ENCODE assay signal across 29 cellular contexts in genomic region chr7:96985992-96986391, GRCh38. TPM values are rescaled to one million over a fixed set of nuclear protein-coding genes. Genes with fewer than 3 reads are reported as not detected.
"Had no signal": no experiment of that assay in that cellular context is flagged by ENCODE, and none has a peak within 500 bp of the region (broad histone marks: within the 10 kb centered on the region; RNA-seq: fewer than 3 reads in every experiment).

No MANE protein-coding gene starts in this region.

- H3K9me3 ChIP-seq: stomach, suprapubic skin, testis, thoracic aorta, thyroid gland, tibial artery, tibial nerve, transverse colon, upper lobe of left lung, upper lobe of right lung, uterus, vagina had no signal

- H3K36me3 ChIP-seq: stomach, suprapubic skin, thoracic aorta, thyroid gland, tibial artery, tibial nerve, transverse colon, upper lobe of left lung, upper lobe of right lung, uterus, vagina had no signal

- ATAC-seq: stimulated activated effector memory CD8-positive, alpha-beta T cell treated with anti-CD3 and anti-CD28 coated beads, Interleukin-12 subunit alpha, Interleukin-12 subunit beta, amount 100 ng/mL, for 72 hours; stimulated activated memory B cell treated with anti-CD40 and anti-IgM and Interleukin-4, amounts not matched to agents 10 μg/mL and 1 μg/mL and 100 μg/mL, for 72 hours; stimulated activated naive B cell treated with anti-CD40 and anti-IgM and Interleukin-4, amounts not matched to agents 10 μg/mL and 1 μg/mL and 100 μg/mL, for 72 hours; stimulated activated naive CD8-positive, alpha-beta T cell treated with anti-CD3 and anti-CD28 coated beads, Interleukin-15, amount 100 ng/mL, for 72 hours; stimulated activated naive CD8-positive, alpha-beta T cell treated with anti-CD3 and anti-CD28 coated beads, Interleukin-15, Interleukin-2, amounts not matched to agents 100 U/mL and 50 U/mL, for 24 hours; upper lobe of right lung had no signal

- H3K27ac Mint-ChIP-seq: stimulated activated effector memory CD8-positive, alpha-beta T cell treated with anti-CD3 and anti-CD28 coated beads, Interleukin-12 subunit alpha, Interleukin-12 subunit beta, amount 100 ng/mL, for 72 hours; stimulated activated memory B cell treated with anti-CD40 and anti-IgM and Interleukin-4, amounts not matched to agents 10 μg/mL and 1 μg/mL and 100 μg/mL, for 72 hours; stimulated activated naive B cell treated with anti-CD40 and anti-IgM and Interleukin-4, amounts not matched to agents 10 μg/mL and 1 μg/mL and 100 μg/mL, for 72 hours; stimulated activated naive CD8-positive, alpha-beta T cell treated with anti-CD3 and anti-CD28 coated beads, Interleukin-15, amount 100 ng/mL, for 72 hours; stimulated activated naive CD8-positive, alpha-beta T cell treated with anti-CD3 and anti-CD28 coated beads, Interleukin-15, Interleukin-2, amounts not matched to agents 100 ng/mL and 50 ng/mL, for 24 hours; type B pancreatic cell had no signal

- H3K27me3 ChIP-seq: testis had no signal

- H3K4me1 Mint-ChIP-seq: stimulated activated effector memory CD8-positive, alpha-beta T cell treated with anti-CD3 and anti-CD28 coated beads, Interleukin-12 subunit alpha, Interleukin-12 subunit beta, amount 100 ng/mL, for 72 hours; stimulated activated memory B cell treated with anti-CD40 and anti-IgM and Interleukin-4, amounts not matched to agents 10 μg/mL and 1 μg/mL and 100 μg/mL, for 72 hours; stimulated activated naive B cell treated with anti-CD40 and anti-IgM and Interleukin-4, amounts not matched to agents 10 μg/mL and 1 μg/mL and 100 μg/mL, for 72 hours had no signal

- H3K4me1 ChIP-seq: testis, thyroid gland, tibial artery, transverse colon, upper lobe of right lung, uterus, vagina had no signal

- H3K4me3 Mint-ChIP-seq: stimulated activated effector memory CD8-positive, alpha-beta T cell treated with anti-CD3 and anti-CD28 coated beads, Interleukin-12 subunit alpha, Interleukin-12 subunit beta, amount 100 ng/mL, for 72 hours; stimulated activated memory B cell treated with anti-CD40 and anti-IgM and Interleukin-4, amounts not matched to agents 10 μg/mL and 1 μg/mL and 100 μg/mL, for 72 hours; stimulated activated naive B cell treated with anti-CD40 and anti-IgM and Interleukin-4, amounts not matched to agents 10 μg/mL and 1 μg/mL and 100 μg/mL, for 72 hours; stimulated activated naive CD8-positive, alpha-beta T cell treated with anti-CD3 and anti-CD28 coated beads, Interleukin-15, amount 100 ng/mL, for 72 hours; stimulated activated naive CD8-positive, alpha-beta T cell treated with anti-CD3 and anti-CD28 coated beads, Interleukin-15, Interleukin-2, amounts not matched to agents 100 ng/mL and 50 ng/mL, for 24 hours; type B pancreatic cell had no signal

- H3K36me3 Mint-ChIP-seq: stimulated activated effector memory CD8-positive, alpha-beta T cell treated with anti-CD3 and anti-CD28 coated beads, Interleukin-12 subunit alpha, Interleukin-12 subunit beta, amount 100 ng/mL, for 72 hours; stimulated activated memory B cell treated with anti-CD40 and anti-IgM and Interleukin-4, amounts not matched to agents 10 μg/mL and 1 μg/mL and 100 μg/mL, for 72 hours; stimulated activated naive B cell treated with anti-CD40 and anti-IgM and Interleukin-4, amounts not matched to agents 10 μg/mL and 1 μg/mL and 100 μg/mL, for 72 hours; type B pancreatic cell had no signal

- H3K27ac ChIP-seq: stomach, suprapubic skin, testis, thoracic aorta, thyroid gland, tibial artery, tibial nerve, transverse colon, upper lobe of left lung, upper lobe of right lung, uterus, vagina had no signal

- DNase-seq: stimulated activated CD4-positive, alpha-beta T cell treated with anti-CD3 and anti-CD28 coated beads, Interleukin-2, amount 100 ng/mL, for 48 hours; stimulated activated CD4-positive, alpha-beta T cell treated with anti-CD3 and anti-CD28 coated beads, Interleukin-4, amount 100 ng/mL, for 1 hour; stimulated activated CD4-positive, alpha-beta T cell treated with anti-CD3 and anti-CD28 coated beads, Interleukin-4, amount 100 ng/mL, for 24 hours; stimulated activated CD4-positive, alpha-beta T cell treated with anti-CD3 and anti-CD28 coated beads, Interleukin-4, amount 100 ng/mL, for 4 hours; stimulated activated CD8-positive, alpha-beta memory T cell treated with anti-CD3 and anti-CD28 coated beads, Interleukin-4, amount 100 ng/mL, for 48 hours; stimulated activated naive B cell treated with anti-CD40 and anti-IgM and Interleukin-4, amounts not matched to agents 10 μg/mL and 1 μg/mL and 100 μg/mL, for 72 hours; stimulated activated naive CD4-positive, alpha-beta T cell; stimulated activated naive CD8-positive, alpha-beta T cell treated with anti-CD3 and anti-CD28 coated beads, Interleukin-15, amount 100 ng/mL, for 72 hours; stimulated activated naive CD8-positive, alpha-beta T cell treated with anti-CD3 and anti-CD28 coated beads, Interleukin-15, Interleukin-2, amounts not matched to agents 100 U/mL and 50 U/mL, for 24 hours; stomach; substantia nigra; testis; thyroid gland; tibial artery; transverse colon; trophoblast cell; upper lobe of left lung; upper lobe of right lung; uterus had no signal

- H3K9me3 Mint-ChIP-seq: stimulated activated effector memory CD8-positive, alpha-beta T cell treated with anti-CD3 and anti-CD28 coated beads, Interleukin-12 subunit alpha, Interleukin-12 subunit beta, amount 100 ng/mL, for 72 hours; stimulated activated memory B cell treated with anti-CD40 and anti-IgM and Interleukin-4, amounts not matched to agents 10 μg/mL and 1 μg/mL and 100 μg/mL, for 72 hours; stimulated activated naive B cell treated with anti-CD40 and anti-IgM and Interleukin-4, amounts not matched to agents 10 μg/mL and 1 μg/mL and 100 μg/mL, for 72 hours; stimulated activated naive CD8-positive, alpha-beta T cell treated with anti-CD3 and anti-CD28 coated beads, Interleukin-15, Interleukin-2, amounts not matched to agents 100 ng/mL and 50 ng/mL, for 24 hours had no signal

- H3K4me3 ChIP-seq: stomach, suprapubic skin, testis, thoracic aorta, thyroid gland, tibial artery, tibial nerve, transverse colon, upper lobe of left lung, upper lobe of right lung, uterus, vagina had no signal

RNA-seq across cellular contexts. Expression of gene DLX6, which starts 19.4 kb away (rescaled TPM):
- total RNA-seq: stomach, subcutaneous adipose tissue, thoracic aorta, tibial nerve, transverse colon, upper lobe of left lung, upper lobe of right lung, ureter, vagina had no signal

RNA-seq across cellular contexts. Expression of gene DLX5, which starts 38.6 kb away (rescaled TPM):
- total RNA-seq: transverse colon, upper lobe of left lung, upper lobe of right lung, ureter had no signal
